ENCODE assay signal across 15 cellular contexts in the genomic region with DNA sequence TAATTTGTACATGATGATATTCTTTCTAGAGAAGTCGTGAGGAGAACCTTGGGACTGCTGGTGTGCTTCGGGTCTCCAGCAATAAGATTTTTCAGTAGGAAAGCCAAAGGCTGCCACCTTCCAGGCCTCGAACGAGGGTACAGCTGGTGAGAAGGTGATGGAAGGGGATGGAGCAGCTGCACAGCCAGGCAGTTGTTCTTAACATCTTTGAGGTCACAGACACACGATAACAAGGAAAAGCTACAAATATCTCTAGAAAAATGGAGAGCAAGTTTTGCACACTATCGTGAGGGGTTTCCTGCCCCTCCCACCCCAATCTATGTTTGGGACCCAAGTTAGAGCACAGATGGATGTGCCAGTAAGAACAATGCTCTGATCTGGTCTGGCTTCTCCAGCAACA. TPM values are rescaled to one million over a fixed set of nuclear protein-coding genes. Genes with fewer than 3 reads are reported as not detected.
"Had no signal": no experiment of that assay in that cellular context is flagged by ENCODE, and none has a peak within 500 bp of the region (broad histone marks: within the 10 kb centered on the region; RNA-seq: fewer than 3 reads in every experiment).

No MANE protein-coding gene starts in this region.

- H3K27me3 ChIP-seq: cardiac muscle cell, esophagus muscularis mucosa, stomach, upper lobe of right lung had no signal

- H3K4me3 ChIP-seq: cardiac muscle cell, esophagus muscularis mucosa, psoas muscle, stomach, upper lobe of right lung had no signal

- H3K9me3 ChIP-seq: esophagus muscularis mucosa, psoas muscle, upper lobe of right lung had no signal

- H3K4me1 ChIP-seq: psoas muscle, stomach had no signal

- H3K27me3 Mint-ChIP-seq: memory B cell had no signal

- H3K27ac ChIP-seq: cardiac muscle cell, esophagus muscularis mucosa, psoas muscle, stomach, upper lobe of right lung had no signal

- ATAC-seq: activated naive CD4-positive, alpha-beta T cell treated with anti-CD3 and anti-CD28 coated beads, Interleukin-2, amount 50 U/mL, for 72 hours; psoas muscle; right cardiac atrium; upper lobe of right lung; WTC11 had no signal

- H3K27ac Mint-ChIP-seq: dendritic cell treated with granulocyte-macrophage colony-stimulating factor and Interleukin-4, amounts not matched to agents 40 ng/mL and 50 ng/mL, for 4 days; memory B cell; T-helper 2 cell treated with Interferon-gamma antibody and Interleukin-4, amounts not matched to agents 5 μg/mL and 100 μg/mL, for 36 hours; WTC11 had no signal

- H3K36me3 ChIP-seq: cardiac muscle cell, esophagus muscularis mucosa, stomach, upper lobe of right lung had no signal

- DNase-seq: activated CD4-positive, alpha-beta T cell treated with anti-CD3 and anti-CD28 coated beads for 4 hours; activated T-cell treated with anti-CD3 and anti-CD28 coated beads for 4 hours; amygdala; effector CD8-positive, alpha-beta T cell; psoas muscle; right cardiac atrium; stomach; upper lobe of right lung had no signal

- H3K4me3 Mint-ChIP-seq: dendritic cell treated with granulocyte-macrophage colony-stimulating factor and Interleukin-4, amounts not matched to agents 40 ng/mL and 50 ng/mL, for 4 days; memory B cell; T-helper 2 cell treated with Interferon-gamma antibody and Interleukin-4, amounts not matched to agents 5 μg/mL and 100 μg/mL, for 36 hours; WTC11 had no signal

RNA-seq across cellular contexts. Expression of a gene that starts 6.8 kb away (rescaled TPM):
- total RNA-seq: cardiac muscle cell had no signal
- polyA plus RNA-seq: cardiac muscle cell had no signal
